Comparison of ENCODE assay signal across 1 cellular context in the genomic region with DNA sequence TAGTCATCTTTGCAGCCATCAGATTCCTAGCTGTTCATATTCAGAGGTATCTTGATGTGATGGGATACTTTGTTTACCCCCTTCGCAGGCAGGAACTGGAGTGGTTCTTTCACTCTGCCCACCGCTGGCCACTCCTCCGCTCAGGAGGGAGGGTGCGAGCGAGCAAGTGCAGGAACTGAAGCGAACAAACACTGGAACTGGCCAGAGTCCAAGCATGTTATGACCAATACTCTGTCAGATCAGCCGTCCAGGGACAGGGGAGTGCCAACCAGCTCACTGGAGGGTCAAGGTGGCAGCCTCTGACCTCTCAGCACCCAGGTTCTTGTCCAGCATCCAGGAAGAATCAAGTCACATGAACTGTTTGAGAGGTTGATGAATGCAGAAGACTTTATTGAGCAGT.
TF ChIP-seq lines count a peak whose summit lies in the region.

No MANE protein-coding gene starts in this region.

TF ChIP-seq in HepG2, 621 proteins besides CTCF, POLR2A, EP300 and RAD21 (continued from another document and continues in another):
- TF ChIP-seq, protein P1, sequence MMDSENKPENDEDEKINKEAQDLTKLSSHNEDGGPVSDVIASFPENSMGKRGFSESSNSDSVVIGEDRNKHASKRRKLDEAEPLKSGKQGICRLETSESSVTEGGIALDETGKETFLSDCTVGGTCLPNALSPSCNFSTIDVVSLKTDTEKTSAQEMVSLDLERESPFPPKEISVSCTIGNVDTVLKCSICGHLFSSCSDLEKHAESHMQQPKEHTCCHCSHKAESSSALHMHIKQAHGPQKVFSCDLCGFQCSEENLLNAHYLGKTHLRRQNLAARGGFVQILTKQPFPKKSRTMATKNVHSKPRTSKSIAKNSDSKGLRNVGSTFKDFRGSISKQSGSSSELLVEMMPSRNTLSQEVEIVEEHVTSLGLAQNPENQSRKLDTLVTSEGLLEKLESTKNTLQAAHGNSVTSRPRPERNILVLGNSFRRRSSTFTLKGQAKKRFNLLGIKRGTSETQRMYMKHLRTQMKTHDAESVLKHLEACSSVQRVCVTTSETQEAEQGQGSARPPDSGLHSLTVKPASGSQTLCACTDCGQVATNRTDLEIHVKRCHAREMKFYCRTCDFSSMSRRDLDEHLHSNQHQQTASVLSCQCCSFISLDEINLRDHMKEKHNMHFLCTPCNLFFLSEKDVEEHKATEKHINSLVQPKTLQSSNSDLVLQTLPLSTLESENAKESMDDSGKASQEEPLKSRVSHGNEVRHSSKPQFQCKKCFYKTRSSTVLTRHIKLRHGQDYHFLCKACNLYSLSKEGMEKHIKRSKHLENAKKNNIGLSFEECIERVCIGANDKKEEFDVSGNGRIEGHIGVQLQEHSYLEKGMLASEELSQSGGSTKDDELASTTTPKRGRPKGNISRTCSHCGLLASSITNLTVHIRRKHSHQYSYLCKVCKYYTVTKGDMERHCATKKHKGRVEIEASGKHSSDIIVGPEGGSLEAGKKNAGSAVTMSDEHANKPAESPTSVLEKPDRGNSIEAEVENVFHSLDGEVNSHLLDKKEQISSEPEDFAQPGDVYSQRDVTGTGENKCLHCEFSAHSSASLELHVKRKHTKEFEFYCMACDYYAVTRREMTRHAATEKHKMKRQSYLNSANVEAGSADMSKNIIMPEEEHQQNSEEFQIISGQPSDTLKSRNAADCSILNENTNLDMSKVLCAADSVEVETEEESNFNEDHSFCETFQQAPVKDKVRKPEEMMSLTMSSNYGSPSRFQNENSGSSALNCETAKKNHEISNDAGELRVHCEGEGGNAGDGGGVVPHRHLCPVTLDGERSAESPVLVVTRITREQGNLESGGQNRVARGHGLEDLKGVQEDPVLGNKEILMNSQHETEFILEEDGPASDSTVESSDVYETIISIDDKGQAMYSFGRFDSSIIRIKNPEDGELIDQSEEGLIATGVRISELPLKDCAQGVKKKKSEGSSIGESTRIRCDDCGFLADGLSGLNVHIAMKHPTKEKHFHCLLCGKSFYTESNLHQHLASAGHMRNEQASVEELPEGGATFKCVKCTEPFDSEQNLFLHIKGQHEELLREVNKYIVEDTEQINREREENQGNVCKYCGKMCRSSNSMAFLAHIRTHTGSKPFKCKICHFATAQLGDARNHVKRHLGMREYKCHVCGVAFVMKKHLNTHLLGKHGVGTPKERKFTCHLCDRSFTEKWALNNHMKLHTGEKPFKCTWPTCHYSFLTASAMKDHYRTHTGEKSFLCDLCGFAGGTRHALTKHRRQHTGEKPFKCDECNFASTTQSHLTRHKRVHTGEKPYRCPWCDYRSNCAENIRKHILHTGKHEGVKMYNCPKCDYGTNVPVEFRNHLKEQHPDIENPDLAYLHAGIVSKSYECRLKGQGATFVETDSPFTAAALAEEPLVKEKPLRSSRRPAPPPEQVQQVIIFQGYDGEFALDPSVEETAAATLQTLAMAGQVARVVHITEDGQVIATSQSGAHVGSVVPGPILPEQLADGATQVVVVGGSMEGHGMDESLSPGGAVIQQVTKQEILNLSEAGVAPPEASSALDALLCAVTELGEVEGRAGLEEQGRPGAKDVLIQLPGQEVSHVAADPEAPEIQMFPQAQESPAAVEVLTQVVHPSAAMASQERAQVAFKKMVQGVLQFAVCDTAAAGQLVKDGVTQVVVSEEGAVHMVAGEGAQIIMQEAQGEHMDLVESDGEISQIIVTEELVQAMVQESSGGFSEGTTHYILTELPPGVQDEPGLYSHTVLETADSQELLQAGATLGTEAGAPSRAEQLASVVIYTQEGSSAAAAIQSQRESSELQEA (CRISPR knock-in tag; IDR thresholded peaks at IDR 0.05; ENCODE audit: not compliant biosample characterization): no peak
- TF ChIP-seq ZNF724P (CRISPR knock-in tag; IDR thresholded peaks at IDR 0.05; ENCODE audit: borderline replicate concordance) (no peak), GPN1 (CRISPR knock-in tag; IDR thresholded peaks at IDR 0.05; ENCODE audit: borderline replicate concordance) (no peak), SMAD3 (CRISPR knock-in tag; IDR thresholded peaks at IDR 0.05) (no peak), RCOR2 (CRISPR knock-in tag; IDR thresholded peaks at IDR 0.05) (0 out of 2 replicates have a peak, but pooled peaks have one; percentile 28), ZNF124 (CRISPR knock-in tag; IDR thresholded peaks at IDR 0.05) (0 out of 2 replicates have a peak, but pooled peaks have one; percentile 64), MXD4 (CRISPR knock-in tag; IDR thresholded peaks at IDR 0.05) (no peak; the same call in 1 of the 2 replicates), CBFB (CRISPR knock-in tag; IDR thresholded peaks at IDR 0.05) (no peak), ZNF547 (CRISPR knock-in tag; IDR thresholded peaks at IDR 0.05) (0 out of 2 replicates have a peak, but pooled peaks have one; percentile 24), NFIB (CRISPR knock-in tag; IDR thresholded peaks at IDR 0.05; ENCODE audit: borderline replicate concordance) (no peak), ZNF703 (CRISPR knock-in tag; IDR thresholded peaks at IDR 0.05; ENCODE audit: borderline replicate concordance) (no peak), PTBP1 (IDR thresholded peaks at IDR 0.05; ENCODE audit: low read depth, low read length, poor library complexity, severe bottlenecking) (no peak), SNRNP70 (IDR thresholded peaks at IDR 0.05; ENCODE audit: low read depth, low read length) (no peak), LCORL (IDR thresholded peaks at IDR 0.05) (no peak), LCORL (CRISPR knock-in tag; IDR thresholded peaks at IDR 0.05) (0 out of 2 replicates have a peak, but pooled peaks have one; percentile 38), ZNF619 (CRISPR knock-in tag; IDR thresholded peaks at IDR 0.05) (no peak), FOXC1 (CRISPR knock-in tag; IDR thresholded peaks at IDR 0.05; ENCODE audit: borderline replicate concordance) (no peak), ZNF280B (CRISPR knock-in tag; IDR thresholded peaks at IDR 0.05; ENCODE audit: borderline replicate concordance) (no peak), EED (CRISPR knock-in tag; IDR thresholded peaks at IDR 0.05) (no peak), HNF4G (IDR thresholded peaks at IDR 0.05; ENCODE audit: borderline replicate concordance, low read depth, low read length) (no peak), HNF4G (CRISPR knock-in tag; IDR thresholded peaks at IDR 0.05; ENCODE audit: borderline replicate concordance, low read depth) (peak; percentile 41; the same call in 1 of the 2 replicates)
- TF ChIP-seq, protein P2, sequence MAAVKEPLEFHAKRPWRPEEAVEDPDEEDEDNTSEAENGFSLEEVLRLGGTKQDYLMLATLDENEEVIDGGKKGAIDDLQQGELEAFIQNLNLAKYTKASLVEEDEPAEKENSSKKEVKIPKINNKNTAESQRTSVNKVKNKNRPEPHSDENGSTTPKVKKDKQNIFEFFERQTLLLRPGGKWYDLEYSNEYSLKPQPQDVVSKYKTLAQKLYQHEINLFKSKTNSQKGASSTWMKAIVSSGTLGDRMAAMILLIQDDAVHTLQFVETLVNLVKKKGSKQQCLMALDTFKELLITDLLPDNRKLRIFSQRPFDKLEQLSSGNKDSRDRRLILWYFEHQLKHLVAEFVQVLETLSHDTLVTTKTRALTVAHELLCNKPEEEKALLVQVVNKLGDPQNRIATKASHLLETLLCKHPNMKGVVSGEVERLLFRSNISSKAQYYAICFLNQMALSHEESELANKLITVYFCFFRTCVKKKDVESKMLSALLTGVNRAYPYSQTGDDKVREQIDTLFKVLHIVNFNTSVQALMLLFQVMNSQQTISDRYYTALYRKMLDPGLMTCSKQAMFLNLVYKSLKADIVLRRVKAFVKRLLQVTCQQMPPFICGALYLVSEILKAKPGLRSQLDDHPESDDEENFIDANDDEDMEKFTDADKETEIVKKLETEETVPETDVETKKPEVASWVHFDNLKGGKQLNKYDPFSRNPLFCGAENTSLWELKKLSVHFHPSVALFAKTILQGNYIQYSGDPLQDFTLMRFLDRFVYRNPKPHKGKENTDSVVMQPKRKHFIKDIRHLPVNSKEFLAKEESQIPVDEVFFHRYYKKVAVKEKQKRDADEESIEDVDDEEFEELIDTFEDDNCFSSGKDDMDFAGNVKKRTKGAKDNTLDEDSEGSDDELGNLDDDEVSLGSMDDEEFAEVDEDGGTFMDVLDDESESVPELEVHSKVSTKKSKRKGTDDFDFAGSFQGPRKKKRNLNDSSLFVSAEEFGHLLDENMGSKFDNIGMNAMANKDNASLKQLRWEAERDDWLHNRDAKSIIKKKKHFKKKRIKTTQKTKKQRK (IDR thresholded peaks at IDR 0.05; ENCODE audit: low read length): no peak
- TF ChIP-seq, protein P3, sequence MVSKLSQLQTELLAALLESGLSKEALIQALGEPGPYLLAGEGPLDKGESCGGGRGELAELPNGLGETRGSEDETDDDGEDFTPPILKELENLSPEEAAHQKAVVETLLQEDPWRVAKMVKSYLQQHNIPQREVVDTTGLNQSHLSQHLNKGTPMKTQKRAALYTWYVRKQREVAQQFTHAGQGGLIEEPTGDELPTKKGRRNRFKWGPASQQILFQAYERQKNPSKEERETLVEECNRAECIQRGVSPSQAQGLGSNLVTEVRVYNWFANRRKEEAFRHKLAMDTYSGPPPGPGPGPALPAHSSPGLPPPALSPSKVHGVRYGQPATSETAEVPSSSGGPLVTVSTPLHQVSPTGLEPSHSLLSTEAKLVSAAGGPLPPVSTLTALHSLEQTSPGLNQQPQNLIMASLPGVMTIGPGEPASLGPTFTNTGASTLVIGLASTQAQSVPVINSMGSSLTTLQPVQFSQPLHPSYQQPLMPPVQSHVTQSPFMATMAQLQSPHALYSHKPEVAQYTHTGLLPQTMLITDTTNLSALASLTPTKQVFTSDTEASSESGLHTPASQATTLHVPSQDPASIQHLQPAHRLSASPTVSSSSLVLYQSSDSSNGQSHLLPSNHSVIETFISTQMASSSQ (IDR thresholded peaks at IDR 0.05; ENCODE audit: low read depth): no peak
- TF ChIP-seq, protein P3 (CRISPR knock-in tag; IDR thresholded peaks at IDR 0.05; ENCODE audit: borderline replicate concordance): no peak; the same call in 1 of the 2 replicates
- TF ChIP-seq, protein P4, sequence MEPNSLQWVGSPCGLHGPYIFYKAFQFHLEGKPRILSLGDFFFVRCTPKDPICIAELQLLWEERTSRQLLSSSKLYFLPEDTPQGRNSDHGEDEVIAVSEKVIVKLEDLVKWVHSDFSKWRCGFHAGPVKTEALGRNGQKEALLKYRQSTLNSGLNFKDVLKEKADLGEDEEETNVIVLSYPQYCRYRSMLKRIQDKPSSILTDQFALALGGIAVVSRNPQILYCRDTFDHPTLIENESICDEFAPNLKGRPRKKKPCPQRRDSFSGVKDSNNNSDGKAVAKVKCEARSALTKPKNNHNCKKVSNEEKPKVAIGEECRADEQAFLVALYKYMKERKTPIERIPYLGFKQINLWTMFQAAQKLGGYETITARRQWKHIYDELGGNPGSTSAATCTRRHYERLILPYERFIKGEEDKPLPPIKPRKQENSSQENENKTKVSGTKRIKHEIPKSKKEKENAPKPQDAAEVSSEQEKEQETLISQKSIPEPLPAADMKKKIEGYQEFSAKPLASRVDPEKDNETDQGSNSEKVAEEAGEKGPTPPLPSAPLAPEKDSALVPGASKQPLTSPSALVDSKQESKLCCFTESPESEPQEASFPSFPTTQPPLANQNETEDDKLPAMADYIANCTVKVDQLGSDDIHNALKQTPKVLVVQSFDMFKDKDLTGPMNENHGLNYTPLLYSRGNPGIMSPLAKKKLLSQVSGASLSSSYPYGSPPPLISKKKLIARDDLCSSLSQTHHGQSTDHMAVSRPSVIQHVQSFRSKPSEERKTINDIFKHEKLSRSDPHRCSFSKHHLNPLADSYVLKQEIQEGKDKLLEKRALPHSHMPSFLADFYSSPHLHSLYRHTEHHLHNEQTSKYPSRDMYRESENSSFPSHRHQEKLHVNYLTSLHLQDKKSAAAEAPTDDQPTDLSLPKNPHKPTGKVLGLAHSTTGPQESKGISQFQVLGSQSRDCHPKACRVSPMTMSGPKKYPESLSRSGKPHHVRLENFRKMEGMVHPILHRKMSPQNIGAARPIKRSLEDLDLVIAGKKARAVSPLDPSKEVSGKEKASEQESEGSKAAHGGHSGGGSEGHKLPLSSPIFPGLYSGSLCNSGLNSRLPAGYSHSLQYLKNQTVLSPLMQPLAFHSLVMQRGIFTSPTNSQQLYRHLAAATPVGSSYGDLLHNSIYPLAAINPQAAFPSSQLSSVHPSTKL (CRISPR knock-in tag; IDR thresholded peaks at IDR 0.05): peak; percentile 85
